Comparison of ENCODE assay signal across 8 cellular contexts in genomic region chr5:149618581-149619248, GRCh38. TPM values are rescaled to one million over a fixed set of nuclear protein-coding genes. Genes with fewer than 3 reads are reported as not detected.
DNase-seq lines count a peak whose midpoint lies in the region; ATAC-seq and TF ChIP-seq lines count a peak whose summit lies in the region.

No MANE protein-coding gene starts in this region.

- H3K27me3 ChIP-seq in ascending aorta (no peaks in the 10 kb centered on the region), right atrium auricular region (no peaks in the 10 kb centered on the region)

- H3K36me3 ChIP-seq in ascending aorta (peaks cover 37 to 52% of the 10 kb centered on the region in 2 donors), right atrium auricular region (peaks cover 71% of the 10 kb centered on the region)

- H3K27ac ChIP-seq in ascending aorta: no peak overlapping the region
- H3K27ac ChIP-seq in right atrium auricular region: no peak overlapping the region
- peak overlapping the region in 20 of 21 experiments; percentile 18 to 82 (median 62) for H3K27ac ChIP-seq in skin epidermis

- ATAC-seq in HG03060 (IDR thresholded peaks at IDR 0.05; ENCODE audit: low read depth, unreplicated experiment): peak; percentile 35

- H3K4me3 ChIP-seq in ascending aorta (no peak overlapping the region), right atrium auricular region (no peak overlapping the region), skin epidermis (no peak overlapping the region)

- intact Hi-C loops in ascending aorta (cut with DNase I): loop anchor here (1.0 to 5.0 kb wide), 2 partner anchors 176 to 301 kb away; no protein-coding TSS in a partner anchor

- DNase-seq in AG09319 (ENCODE audit: extremely low read depth, low read depth) (no peak), NCI-H748 (lab: John Stamatoyannopoulos, UW; ENCODE audit: unreplicated experiment) (peak; percentile 42), ascending aorta (ENCODE audit: low spot score in 2 of 2) (no peak), right atrium auricular region (ENCODE audit: low spot score) (no peak)
- no peak for DNase-seq in activated CD8-positive, alpha-beta memory T cell treated with anti-CD3 and anti-CD28 coated beads for 24 hours

- no peaks in the 10 kb centered on the region for H3K4me1 ChIP-seq in ascending aorta
- H3K4me1 ChIP-seq in right atrium auricular region: peaks cover 0 to 14% of the 10 kb centered on the region in 2 donors

- H3K9me3 ChIP-seq in ascending aorta (no peaks in the 10 kb centered on the region), right atrium auricular region (no peaks in the 10 kb centered on the region)

- TF ChIP-seq CTCF in AG09319 (IDR thresholded peaks at IDR 0.05; ENCODE audit: low read depth, low read length) (peak; percentile 69), GM12872 (IDR thresholded peaks at IDR 0.05; ENCODE audit: insufficient read depth, low read depth, low read length) (peak; percentile 75), ascending aorta (IDR thresholded peaks at IDR 0.05) (peak; percentile 41 to 62 (median 55)), right atrium auricular region (IDR thresholded peaks at IDR 0.05) (peak; percentile 44 to 74)

RNA-seq across cellular contexts. Expression of gene ARHGEF37, which starts 37.4 kb away (rescaled TPM):
- 13.4 TPM for total RNA-seq in ascending aorta
- total RNA-seq in right atrium auricular region: 10 to 100 TPM; 11.0 to 13.7 TPM

Comparison
In these comparisons a context has a peak if more than half of its experiments do, and no peak if none do; other contexts are left out.
1. H3K27ac ChIP-seq: peak in skin epidermis (20 of 21); none in ascending aorta (0 of 2) and right atrium auricular region (0 of 2).
2. Peak in every context shown above with its lines, with median percentiles within 50 percentile points of each other: CTCF ChIP-seq.